ENCODE assay signal across 22 cellular contexts in genomic region chr6:15755555-15755954, GRCh38.
DNase-seq lines count a peak whose midpoint lies in the region; ATAC-seq and TF ChIP-seq lines count a peak whose summit lies in the region.
"Had no signal": no experiment of that assay in that cellular context is flagged by ENCODE, and none has a peak within 500 bp of the region (broad histone marks: within the 10 kb centered on the region; RNA-seq: fewer than 3 reads in every experiment).

No MANE protein-coding gene starts in this region.

- H3K36me3 Mint-ChIP-seq in T-helper 2 cell treated with Interferon-gamma antibody and Interleukin-4, amounts not matched to agents 5 μg/mL and 100 μg/mL, for 36 hours (ENCODE audit: low read depth), result no peaks in the 10 kb centered on the region

- H3K9ac ChIP-seq in SK-N-MC (ENCODE audit: insufficient read length) (no peak overlapping the region), mesenchymal stem cell (ENCODE audit: low read length) (peak overlapping the region; percentile 28)

- no peaks in the 10 kb centered on the region for H3K4me1 Mint-ChIP-seq in T-helper 2 cell treated with Interferon-gamma antibody and Interleukin-4, amounts not matched to agents 5 μg/mL and 100 μg/mL, for 36 hours (ENCODE audit: low read depth)
- H3K4me1 Mint-ChIP-seq: activated CD4-positive, alpha-beta memory T cell treated with anti-CD3 and anti-CD28 coated beads, Interleukin-2, amount 10 ng/mL, durations not matched to agents 7 days and 5 days had no signal

- no peak overlapping the region for H3K23ac ChIP-seq in mesenchymal stem cell (ENCODE audit: low read length in 2 of 2)

- no peak for ATAC-seq in HG03342 (IDR thresholded peaks at IDR 0.05; ENCODE audit: unreplicated experiment)
- ATAC-seq: gastroesophageal sphincter, left colon, WTC11 had no signal

- no peak overlapping the region for H2AFZ ChIP-seq in mesenchymal stem cell (ENCODE audit: low read depth, low read length)

- no peaks in the 10 kb centered on the region for H3K27me3 Mint-ChIP-seq in T-helper 2 cell treated with Interferon-gamma antibody and Interleukin-4, amounts not matched to agents 5 μg/mL and 100 μg/mL, for 36 hours (ENCODE audit: low read depth)
- H3K27me3 Mint-ChIP-seq: activated CD4-positive, alpha-beta memory T cell treated with anti-CD3 and anti-CD28 coated beads, Interleukin-2, amount 10 ng/mL, durations not matched to agents 7 days and 5 days had no signal

- H4K8ac ChIP-seq in mesenchymal stem cell (ENCODE audit: low read length), result no peak overlapping the region

- no peak overlapping the region for H2BK5ac ChIP-seq in mesenchymal stem cell (ENCODE audit: low read depth, low read length, poor library complexity, severe bottlenecking)

- H3K4me3 Mint-ChIP-seq in T-helper 2 cell treated with Interferon-gamma antibody and Interleukin-4, amounts not matched to agents 5 μg/mL and 100 μg/mL, for 36 hours, result no peak overlapping the region
- H3K4me3 Mint-ChIP-seq: activated CD4-positive, alpha-beta memory T cell treated with anti-CD3 and anti-CD28 coated beads, Interleukin-2, amount 10 ng/mL, durations not matched to agents 7 days and 5 days; WTC11 had no signal

- no peak overlapping the region for H3K4me2 ChIP-seq in mesenchymal stem cell (ENCODE audit: low read length, poor library complexity, severe bottlenecking)

- H3K27ac Mint-ChIP-seq in T-helper 2 cell treated with Interferon-gamma antibody and Interleukin-4, amounts not matched to agents 5 μg/mL and 100 μg/mL, for 36 hours, result no peak overlapping the region
- H3K27ac Mint-ChIP-seq: activated CD4-positive, alpha-beta memory T cell treated with anti-CD3 and anti-CD28 coated beads, Interleukin-2, amount 10 ng/mL, durations not matched to agents 7 days and 5 days; WTC11 had no signal

- H3K79me1 ChIP-seq in mesenchymal stem cell (replicated peaks; ENCODE audit: low read length, poor library complexity, severe bottlenecking), result no peaks in the 10 kb centered on the region

- no peak overlapping the region for H3K18ac ChIP-seq in mesenchymal stem cell (ENCODE audit: low read depth in 1 of 2, low read length in 2 of 2)

- H2BK15ac ChIP-seq in mesenchymal stem cell (ENCODE audit: low read depth, poor library complexity, severe bottlenecking), result no peak overlapping the region

- H2BK12ac ChIP-seq in mesenchymal stem cell (ENCODE audit: low read length in 2 of 2), result no peak overlapping the region

- no peak overlapping the region for H3K14ac ChIP-seq in mesenchymal stem cell (ENCODE audit: low read length in 2 of 2)

- H3K9me3 ChIP-seq in SK-N-MC (ENCODE audit: low read depth, low read length), result no peaks in the 10 kb centered on the region
- no peaks in the 10 kb centered on the region for H3K9me3 ChIP-seq in mesenchymal stem cell (ENCODE audit: control insufficient read depth, low read length)
- H3K9me3 ChIP-seq: colonic mucosa, gastroesophageal sphincter, testis had no signal

- no peak overlapping the region for H3K4ac ChIP-seq in mesenchymal stem cell (ENCODE audit: low read depth in 1 of 2, low read length in 2 of 2)

- peak; percentile 92 for DNase-seq in AG10803 (ENCODE audit: low read depth)
- no peak for DNase-seq in SK-N-MC (ENCODE audit: low read depth, low spot score)
- peak; percentile 81 for DNase-seq in fibroblast of mammary gland (ENCODE audit: low read depth)
- no peak for DNase-seq in mesenchymal stem cell
- DNase-seq in T-helper 2 cell treated with Interferon-gamma antibody and Interleukin-4, amounts not matched to agents 5 μg/mL and 100 μg/mL, for 36 hours (ENCODE audit: low spot score), result no peak
- DNase-seq in NCI-H1694 treated with DMSO at 0.1 percent for 48 hours (lab: John Stamatoyannopoulos, UW), result no peak
- DNase-seq in NCI-H345 treated with DMSO at 0.1 percent for 48 hours (lab: John Stamatoyannopoulos, UW; ENCODE audit: unreplicated experiment), result no peak
- DNase-seq: activated CD4-positive, alpha-beta memory T cell treated with anti-CD3 and anti-CD28 coated beads, Interleukin-2, amount 10 ng/mL, durations not matched to agents 7 days and 5 days; anterior cingulate cortex; colonic mucosa; GOT3; Karpas-422; left colon; NCI-H1105; NCI-H2107; NCI-H526; SIG-M5; stimulated activated CD4-positive, alpha-beta T cell treated with anti-CD3 and anti-CD28 coated beads, Interleukin-15, amount 100 ng/mL, for 24 hours; testis had no signal

- no peaks in the 10 kb centered on the region for H3K9me3 Mint-ChIP-seq in T-helper 2 cell treated with Interferon-gamma antibody and Interleukin-4, amounts not matched to agents 5 μg/mL and 100 μg/mL, for 36 hours
- H3K9me3 Mint-ChIP-seq: activated CD4-positive, alpha-beta memory T cell treated with anti-CD3 and anti-CD28 coated beads, Interleukin-2, amount 10 ng/mL, durations not matched to agents 7 days and 5 days had no signal

- H2AK5ac ChIP-seq in mesenchymal stem cell (ENCODE audit: low read length, severe bottlenecking), result no peak overlapping the region

- H3K36me3 ChIP-seq in SK-N-MC (ENCODE audit: insufficient read depth, low read length) (no peaks in the 10 kb centered on the region), mesenchymal stem cell (ENCODE audit: control insufficient read depth in 1 of 2, insufficient read depth in 2 of 2, low read depth in 1 of 2, low read length in 2 of 2) (no peaks in the 10 kb centered on the region)
- H3K36me3 ChIP-seq: colonic mucosa, gastroesophageal sphincter had no signal

- TF ChIP-seq CTCF in AG10803 (conservative IDR thresholded peaks at IDR 0.05; ENCODE audit: low read length) (peak; percentile 50), fibroblast of mammary gland (conservative IDR thresholded peaks at IDR 0.05; ENCODE audit: control insufficient read depth, insufficient read depth, low read depth, low read length) (no peak)

- WGBS in mesenchymal stem cell, result 97% methylated on average over 8 of the region's 8 CpGs

- H3K4me3 ChIP-seq in AG10803 (ENCODE audit: low read length) (no peak overlapping the region), SK-N-MC (no peak overlapping the region), fibroblast of mammary gland (ENCODE audit: control insufficient read depth, low read depth, low read length) (no peak overlapping the region), mesenchymal stem cell (ENCODE audit: insufficient read depth in 1 of 2, low read depth in 1 of 2, low read length in 2 of 2) (peak overlapping the region in 1 of 2 experiments; percentile 42)
- H3K4me3 ChIP-seq: colonic mucosa, gastroesophageal sphincter, testis had no signal

- H3K27ac ChIP-seq in SK-N-MC, result peak overlapping the region; percentile 2; the same call in 1 of the 2 replicates
- H3K27ac ChIP-seq in mesenchymal stem cell (ENCODE audit: low read length, poor library complexity, severe bottlenecking), result no peak overlapping the region
- H3K27ac ChIP-seq: colonic mucosa, gastroesophageal sphincter, testis had no signal

- H3K27me3 ChIP-seq in mesenchymal stem cell (ENCODE audit: control insufficient read depth in 1 of 2, insufficient read depth in 1 of 2, low read length in 2 of 2), result no peaks in the 10 kb centered on the region
- H3K27me3 ChIP-seq: colonic mucosa, gastroesophageal sphincter, testis had no signal

- H4K91ac ChIP-seq in mesenchymal stem cell (ENCODE audit: low read length), result no peak overlapping the region

- H3K4me1 ChIP-seq in mesenchymal stem cell (ENCODE audit: control insufficient read depth, insufficient read depth, low read depth, low read length), result peaks cover 7% of the 10 kb centered on the region
- H3K4me1 ChIP-seq: colonic mucosa, gastroesophageal sphincter, testis had no signal

- H2BK120ac ChIP-seq in mesenchymal stem cell (ENCODE audit: low read depth, low read length), result no peak overlapping the region

Comparison
In these comparisons a context has a peak if more than half of its experiments do, and no peak if none do; other contexts are left out.
1. DNase-seq: peak in AG10803 (single experiment) and fibroblast of mammary gland (single experiment); none in SK-N-MC (single experiment), mesenchymal stem cell (single experiment), T-helper 2 cell treated with Interferon-gamma antibody and Interleukin-4, amounts not matched to agents 5 μg/mL and 100 μg/mL, for 36 hours (single experiment), NCI-H1694 treated with DMSO at 0.1 percent for 48 hours (single experiment) and NCI-H345 treated with DMSO at 0.1 percent for 48 hours (single experiment).